9 cellular contexts compared by ENCODE assay signal in the genomic region with DNA sequence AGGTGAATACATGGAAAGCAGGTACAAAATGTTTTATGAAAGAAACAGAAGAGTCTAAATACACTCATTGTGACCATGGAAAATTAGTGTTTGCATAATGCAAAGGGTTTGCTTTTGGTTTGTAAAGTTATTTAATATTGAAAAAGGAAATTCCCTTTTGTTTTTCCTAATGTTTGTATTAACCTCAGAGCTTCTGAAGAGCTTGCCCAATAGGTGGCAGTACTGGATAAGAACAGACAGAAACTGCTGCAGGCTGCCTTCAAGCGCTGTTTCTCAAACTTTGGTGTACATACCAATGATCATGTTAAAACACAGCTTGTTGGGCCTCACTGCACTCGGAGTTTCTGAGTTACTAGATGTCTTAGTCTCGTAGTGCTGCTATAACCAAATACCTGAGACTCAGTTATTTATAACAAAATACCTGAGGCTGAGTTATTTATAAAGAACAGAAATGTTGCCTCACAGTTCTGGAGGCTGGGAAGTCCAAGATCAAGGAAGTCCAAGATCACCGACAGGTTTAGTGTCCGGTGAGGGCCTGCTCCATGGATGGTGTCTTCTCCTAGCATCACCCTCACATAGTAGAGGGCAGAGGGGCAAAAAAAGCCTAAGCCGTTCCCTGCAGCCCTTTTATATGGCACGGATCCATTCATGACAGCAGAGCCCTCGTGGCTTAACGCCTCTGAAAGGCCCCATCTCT. TPM values are rescaled to one million over a fixed set of nuclear protein-coding genes. Genes with fewer than 3 reads are reported as not detected.
A peak's percentile ranks its signal among the peaks of the same experiment; 100 is the strongest.
DNase-seq lines count a peak whose midpoint lies in the region; ATAC-seq, FAIRE-seq and TF ChIP-seq lines count a peak whose summit lies in the region.
"Had no signal": no experiment of that assay in that cellular context is flagged by ENCODE, and none has a peak within 500 bp of the region (broad histone marks: within the 10 kb centered on the region; RNA-seq: fewer than 3 reads in every experiment).

No MANE protein-coding gene starts in this region.

- peak; percentile 74 for TF ChIP-seq RAD21 in GM12878 (IDR thresholded peaks at IDR 0.05; ENCODE audit: insufficient read depth, low read depth, low read length)

- intact Hi-C loops in GM12878 (cut with micrococcal nuclease; ENCODE audit: unreplicated experiment): loop anchor here (2.0 to 10.0 kb wide), 3 partner anchors 113 to 305 kb away; no protein-coding TSS in a partner anchor

- CTCF ChIA-PET in GM12878 (lab: Yijun Ruan, JAX): interaction anchor here (0.6 to 3.9 kb wide), 28 partner anchors 8 to 884 kb away, joined by 3 to 25 read pairs (median 4); partner anchors contain the start of genes EIF2S3 and KLHL15

- POLR2A ChIA-PET in GM12878 (lab: Charles Lee): interaction anchor here (1.4 kb wide), 1 partner anchor 9 kb away, joined by 3 read pairs; no protein-coding TSS in a partner anchor

- TF ChIP-seq EP300 in GM12878 (IDR thresholded peaks at IDR 0.05; ENCODE audit: borderline replicate concordance in 1 of 2, control insufficient read depth in 1 of 2, low read depth in 2 of 2, low read length in 2 of 2): no peak

- H3K4me3 ChIP-seq in HFF-Myc (replicated peaks; ENCODE audit: low read depth, low read length) (no peak overlapping the region), GM12878 (no peak overlapping the region), kidney epithelial cell (ENCODE audit: low read depth, low read length) (no peak overlapping the region)

- no peaks in the 10 kb centered on the region; a peak in 1 of 4 replicates for H3K27me3 ChIP-seq in GM12878 (replicated peaks in 1 of 2; ENCODE audit: control insufficient read depth in 2 of 2, insufficient read depth in 2 of 2, low read length in 1 of 2)
- H3K27me3 ChIP-seq in kidney epithelial cell (ENCODE audit: control insufficient read depth, insufficient read depth, low read length): peaks cover 2% of the 10 kb centered on the region

- DNase-seq in NCI-H510A treated with DMSO at 0.1 percent for 48 hours (lab: John Stamatoyannopoulos, UW): peak; percentile 38
- DNase-seq in NCI-H510A (lab: John Stamatoyannopoulos, UW): no peak
- DNase-seq in HFF-Myc (ENCODE audit: extremely low read depth, low read depth): no peak
- peak; percentile 59 for DNase-seq in NCI-H460 (ENCODE audit: extremely low read depth, low read depth)
- DNase-seq in GM12878 (ENCODE audit: low read depth, low spot score): no peak
- DNase-seq in kidney epithelial cell (ENCODE audit: low read depth): peak; percentile 47
- no peak for DNase-seq in cerebellar nuclear complex (lab: John Stamatoyannopoulos, UW)
- DNase-seq in effector CD4-positive, alpha-beta T cell: no peak

- TF ChIP-seq CTCF in HFF-Myc (IDR thresholded peaks at IDR 0.05; ENCODE audit: low read depth, low read length, missing control alignments) (peak; percentile 52), GM12878 (IDR thresholded peaks at IDR 0.05 in 2 of 3, conservative IDR thresholded peaks at IDR 0.05 in 1 of 3; ENCODE audit: control insufficient read depth in 2 of 3, extremely low read depth in 1 of 3, insufficient read depth in 1 of 3, low read depth in 3 of 3, low read length in 3 of 3) (peak; percentile 57 to 66 (median 65); a peak in 5 of 6 replicates), kidney epithelial cell (IDR thresholded peaks at IDR 0.05; ENCODE audit: insufficient read depth, low read length, poor library complexity, severe bottlenecking) (peak; percentile 71)

- in situ Hi-C loops in GM12878 (cut with MboI): loop anchor here (10.0 kb wide), 1 partner anchor 565 kb away; no protein-coding TSS in a partner anchor

- no peak for TF ChIP-seq POLR2A in GM12878 (IDR thresholded peaks at IDR 0.05; ENCODE audit: low read depth, low read length)

- ATAC-seq in GM12878: peak; percentile 86
- ATAC-seq: CD8-positive, alpha-beta T cell had no signal

- no peak overlapping the region for H3K27ac ChIP-seq in GM12878 (ENCODE audit: control insufficient read depth, insufficient read depth)

- 46% methylated on average over 9 of the region's 9 CpGs for WGBS in GM12878 (ENCODE audit: insufficient coverage, insufficient replicate concordance, low lambda C conversion rate, missing lambda C conversion rate)

- SMC1A ChIA-PET in GM12878 (lab: Charles Lee; ENCODE audit: uncharacterized antibody, unreplicated experiment): interaction anchor here (0.6 to 3.0 kb wide), 7 partner anchors 10 to 239 kb away, joined by 3 to 16 read pairs (median 5); no protein-coding TSS in a partner anchor

- no peak overlapping the region for H2AFZ ChIP-seq in GM12878 (ENCODE audit: control insufficient read depth, low read depth, low read length)

- H4K20me1 ChIP-seq in GM12878 (ENCODE audit: control insufficient read depth, insufficient read depth): no peaks in the 10 kb centered on the region

- no peak overlapping the region for H3K4me2 ChIP-seq in GM12878 (ENCODE audit: control insufficient read depth, insufficient read depth)

- H3K36me3 ChIP-seq in GM12878 (ENCODE audit: control insufficient read depth in 2 of 2, insufficient read depth in 2 of 2, low read length in 1 of 2) (no peaks in the 10 kb centered on the region), kidney epithelial cell (ENCODE audit: control insufficient read depth, insufficient read depth, low read length) (no peaks in the 10 kb centered on the region)

- no peaks in the 10 kb centered on the region for H3K79me2 ChIP-seq in GM12878 (ENCODE audit: control insufficient read depth, insufficient read depth, low read length)

- H3K9me3 ChIP-seq in GM12878 (replicated peaks; ENCODE audit: control insufficient read depth, insufficient read depth, low read length): no peaks in the 10 kb centered on the region

- no TSS peak for BruUV-seq in GM12878 (replicated peaks; lab: Mats Ljungman, UMichigan)

- RAD21 ChIA-PET in GM12878 (lab: Charles Lee; ENCODE audit: unreplicated experiment): interaction anchor here (0.7 to 1.5 kb wide), 6 partner anchors 9 to 139 kb away, joined by 3 to 4 read pairs (median 4); no protein-coding TSS in a partner anchor

- FAIRE-seq in GM12878 (lab: Jason Lieb, UNC): peak; percentile 89

- no peaks in the 10 kb centered on the region; the same call in 1 of the 2 replicates for H3K4me1 ChIP-seq in GM12878 (ENCODE audit: control insufficient read depth, insufficient read depth, low read length)

- no peak overlapping the region for H3K9ac ChIP-seq in GM12878 (ENCODE audit: control insufficient read depth, insufficient read depth, low read length)

TF ChIP-seq in GM12878, 131 proteins besides CTCF, POLR2A, EP300 and RAD21 (continues in another document):
- no peak for TF ChIP-seq PAX8 (IDR thresholded peaks at IDR 0.05)
- TF ChIP-seq SMC3 (IDR thresholded peaks at IDR 0.05; ENCODE audit: borderline replicate concordance, low read length): peak; percentile 36; the same call in 1 of the 2 replicates
- TF ChIP-seq CHD2 (IDR thresholded peaks at IDR 0.05; ENCODE audit: borderline replicate concordance, low read depth, low read length): no peak
- no peak for TF ChIP-seq RCOR1 (conservative IDR thresholded peaks at IDR 0.05; ENCODE audit: low read depth, low read length)
- TF ChIP-seq SP1 (IDR thresholded peaks at IDR 0.05; ENCODE audit: low read depth, low read length): no peak
- TF ChIP-seq ZBTB40 (IDR thresholded peaks at IDR 0.05; ENCODE audit: borderline replicate concordance): peak; percentile 60; the same call in 1 of the 2 replicates
- no peak for TF ChIP-seq EED (IDR thresholded peaks at IDR 0.05; ENCODE audit: low read depth)

RNA-seq across cellular contexts. Expression of gene SUPT20HL2, which starts 54.2 kb away (rescaled TPM):
- not detected in 2 replicates for total RNA-seq in NCI-H460 (2014; rRNA removed; shearing (Covaris generic))
- polyA plus RNA-seq in NCI-H460 (2014; cell fraction: nucleus; rRNA removed): 0.07 and 0.32 TPM in 2 replicates
- not detected in 2 replicates for total RNA-seq in GM12878 (2013; cell fraction: nucleolus; rRNA removed)
- not detected in 2 replicates for total RNA-seq in GM12878 (2014; rRNA removed)
- total RNA-seq in GM12878 (2014; rRNA removed; fragmentation: Illumina TruSeq; extraction: Trizol): not detected in 2 replicates
- not detected in 2 replicates for total RNA-seq in GM12878 (2021)
- not detected for polyA plus RNA-seq in GM12878 (2011; ENCODE audit: low read depth)
- not detected in 2 replicates for polyA plus RNA-seq in GM12878 (2011; rRNA removed)
- not detected in 2 replicates for polyA plus RNA-seq in GM12878 (2011; cell fraction: cytosol; rRNA removed)
- not detected in 2 replicates for polyA plus RNA-seq in GM12878 (2011; cell fraction: nucleus; rRNA removed)
- polyA plus RNA-seq in GM12878 (2012): not detected in 2 replicates
- polyA plus RNA-seq in GM12878 (2014; fragmentation: Illumina TruSeq; extraction: Trizol): not detected in 2 replicates
- polyA plus RNA-seq in GM12878 (2014; fragmentation: Nextera tagmentation; extraction: Ambion mirVana): not detected
- not detected in 2 replicates for polyA plus RNA-seq in GM12878 (2014; rRNA removed)
- polyA plus RNA-seq in GM12878 (2016; fragmentation: Nextera tagmentation; extraction: Ambion mirVana): not detected
- not detected in 2 replicates for polyA minus RNA-seq in GM12878 (2011; rRNA and poly(A)+ RNA removed)
- not detected in 2 replicates for polyA minus RNA-seq in GM12878 (2011; cell fraction: cytosol; rRNA and poly(A)+ RNA removed)
- not detected in 2 replicates for polyA minus RNA-seq in GM12878 (2011; cell fraction: nucleus; rRNA and poly(A)+ RNA removed)
- not detected in 2 replicates for total RNA-seq in kidney epithelial cell
- total RNA-seq: CD8-positive, alpha-beta T cell had no signal

Comparison
In these comparisons a context has a peak if more than half of its experiments do, and no peak if none do; other contexts are left out.
1. DNase-seq: peak in NCI-H510A treated with DMSO at 0.1 percent for 48 hours (single experiment), NCI-H460 (single experiment) and kidney epithelial cell (single experiment); none in NCI-H510A (single experiment), HFF-Myc (single experiment), GM12878 (single experiment), cerebellar nuclear complex (0 of 2) and effector CD4-positive, alpha-beta T cell (single experiment).
2. Peak in every context shown above with its lines, with median percentiles within 50 percentile points of each other: CTCF ChIP-seq.